ENCODE assay signal across 7 cellular contexts in genomic region chr9:86146671-86147070, GRCh38.
DNase-seq lines count a peak whose midpoint lies in the region; FAIRE-seq and TF ChIP-seq lines count a peak whose summit lies in the region.
"Not testable (repeated sequence)": the region's sequence is repeated elsewhere in the genome, so short reads cannot be mapped to it uniquely, and the experiment has no call there.

No MANE protein-coding gene starts in this region.

- DNase-seq in ACHN: peak; percentile 59
- DNase-seq in GM04503 (ENCODE audit: low read depth): peak; percentile 10
- DNase-seq in RCC 7860 (ENCODE audit: low spot score): peak; percentile 69
- peak; percentile 23 for DNase-seq in amniotic epithelial cell (ENCODE audit: low read depth)
- DNase-seq in epithelial cell of esophagus (ENCODE audit: low read depth): peak; percentile 35
- DNase-seq in kidney glomerular epithelial cell (lab: John Stamatoyannopoulos, UW): peak; percentile 34

- not testable (repeated sequence) for TF ChIP-seq CTCF in epithelial cell of esophagus (IDR thresholded peaks at IDR 0.05; ENCODE audit: insufficient read depth, low read depth, low read length, missing control alignments)

- in situ Hi-C loops in ACHN (cut with HindIII; ENCODE audit: low pct_ligation_motif_present, low pct_unique_long_range_greater_than_20kb, low sequenced_read_pairs): not testable (repeated sequence)

- TF ChIP-seq EP300 in Ishikawa (IDR thresholded peaks at IDR 0.05; ENCODE audit: borderline replicate concordance): not testable (repeated sequence)

- not testable (repeated sequence) for TF ChIP-seq RAD21 in Ishikawa (IDR thresholded peaks at IDR 0.05; ENCODE audit: low read depth)

- H3K4me3 ChIP-seq in epithelial cell of esophagus (ENCODE audit: low read length): not testable (repeated sequence)

- peak; percentile 63 for FAIRE-seq in RCC 7860 (lab: Jason Lieb, UNC)

TF ChIP-seq in Ishikawa, 13 proteins besides CTCF, POLR2A, EP300 and RAD21:
- TF ChIP-seq TEAD4 (IDR thresholded peaks at IDR 0.05): 0 out of 2 replicates have a peak, but pooled peaks have one; percentile 7
TF ChIP-seq in Ishikawa: peak in this region for 1; not testable (repeated sequence) for 12.

Comparison
In these comparisons a context has a peak if more than half of its experiments do, and no peak if none do; other contexts are left out.
1. DNase-seq: peak in every context shown above with its lines; median percentile 69 in RCC 7860; 59 in ACHN; 35 in epithelial cell of esophagus; 34 in kidney glomerular epithelial cell; 23 in amniotic epithelial cell; 10 in GM04503.